In the genomic region with DNA sequence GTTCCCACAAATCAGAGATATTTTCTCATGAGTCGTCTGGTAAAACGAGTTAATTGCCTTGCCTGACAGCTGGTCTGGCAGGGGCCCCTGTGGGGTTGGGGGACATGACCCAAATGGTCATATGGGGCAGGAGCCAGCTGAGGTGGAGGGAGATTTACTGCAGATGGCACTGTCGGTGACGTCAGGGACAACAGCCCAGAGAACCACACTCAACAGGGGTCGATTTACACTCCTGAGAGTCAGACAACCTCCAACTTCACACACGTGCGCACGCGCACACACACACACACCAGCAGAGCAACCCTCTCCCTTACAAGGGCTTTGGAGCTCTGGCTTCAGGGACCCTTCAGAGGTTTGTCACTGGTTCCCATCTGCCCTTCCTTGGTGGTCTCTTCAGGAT, we compare ENCODE assay signal across 15 cellular contexts. TPM values are rescaled to one million over a fixed set of nuclear protein-coding genes. Genes with fewer than 3 reads are reported as not detected.
"Had no signal": no experiment of that assay in that cellular context is flagged by ENCODE, and none has a peak within 500 bp of the region (broad histone marks: within the 10 kb centered on the region; RNA-seq: fewer than 3 reads in every experiment).

No MANE protein-coding gene starts in this region.

- H3K4me1 ChIP-seq: psoas muscle had no signal

- H3K4me3 ChIP-seq: psoas muscle, sigmoid colon had no signal

- FAIRE-seq: urothelium cell line had no signal

- H3K36me3 ChIP-seq: sigmoid colon had no signal

- H3K9me3 ChIP-seq: psoas muscle, sigmoid colon had no signal

- H3K27ac ChIP-seq: psoas muscle, sigmoid colon had no signal

- ATAC-seq: activated CD4-positive, alpha-beta T cell treated with anti-CD3 and anti-CD28 coated beads for 36 hours; activated T-cell treated with anti-CD3 and anti-CD28 coated beads, Interleukin-2, amount 50 U/mL, for 72 hours; left colon; psoas muscle had no signal

- DNase-seq: activated CD4-positive, alpha-beta memory T cell treated with anti-CD3 and anti-CD28 coated beads, Interleukin-2, amount 10 ng/mL, durations not matched to agents 7 days and 5 days; activated CD4-positive, alpha-beta T cell treated with anti-CD3 and anti-CD28 coated beads for 36 hours; activated gamma-delta T cell treated with Interleukin-2 at 50 U/mL for 16 hours; activated naive CD8-positive, alpha-beta T cell treated with anti-CD3 and anti-CD28 coated beads, Interleukin-2, amount 10 ng/mL, durations not matched to agents 7 days and 5 days; activated T-cell treated with anti-CD3 and anti-CD28 coated beads, Interleukin-2, amount 50 U/mL, for 72 hours; anterior cingulate cortex; dermis blood vessel endothelial cell; glutamatergic neuron; left colon; psoas muscle; sigmoid colon; stimulated activated CD4-positive, alpha-beta T cell treated with anti-CD3 and anti-CD28 coated beads, Interleukin-12 subunit alpha, Interleukin-12 subunit beta, amount 100 ng/mL, for 4 hours; T-helper 9 cell had no signal

- H3K27me3 ChIP-seq: sigmoid colon had no signal

RNA-seq across cellular contexts. Expression of a gene that starts 23.4 kb away (rescaled TPM):
- total RNA-seq: activated CD4-positive, alpha-beta memory T cell treated with anti-CD3 and anti-CD28 coated beads, Interleukin-2, amount 10 ng/mL, durations not matched to agents 7 days and 5 days; activated CD4-positive, alpha-beta T cell treated with anti-CD3 and anti-CD28 coated beads for 36 hours; activated naive CD8-positive, alpha-beta T cell treated with anti-CD3 and anti-CD28 coated beads, Interleukin-2, amount 10 ng/mL, durations not matched to agents 7 days and 5 days; activated T-cell treated with anti-CD3 and anti-CD28 coated beads, Interleukin-2, amount 50 U/mL, for 72 hours; cerebellum; psoas muscle; sigmoid colon had no signal
